Comparison of ENCODE assay signal across 8 cellular contexts in genomic region chr2:44358498-44358897, GRCh38.
A peak's percentile ranks its signal among the peaks of the same experiment; 100 is the strongest.
DNase-seq lines count a peak whose midpoint lies in the region; ATAC-seq and TF ChIP-seq lines count a peak whose summit lies in the region.

No MANE protein-coding gene starts in this region.

- H3K4me3 Mint-ChIP-seq in nephron, result peak overlapping the region in 2 of 3 experiments; percentile 54 to 56

- H3K9me3 Mint-ChIP-seq in nephron, result no peaks in the 10 kb centered on the region

- peaks cover 6% of the 10 kb centered on the region for H3K36me3 Mint-ChIP-seq in nephron (ENCODE audit: low read depth)

- no peak for TF ChIP-seq CTCF in nephron (IDR thresholded peaks at IDR 0.05; ENCODE audit: unreplicated experiment in 3 of 3)

- H3K27me3 Mint-ChIP-seq in nephron (ENCODE audit: low read depth), result no peaks in the 10 kb centered on the region

- H3K27ac Mint-ChIP-seq in nephron, result peak overlapping the region in 1 of 3 experiments; percentile 23

- H3K4me1 Mint-ChIP-seq in nephron, result peaks cover 56% of the 10 kb centered on the region

- no peak for ATAC-seq in GM19397 (IDR thresholded peaks at IDR 0.05; ENCODE audit: unreplicated experiment)

- peak; percentile 24 for DNase-seq in stimulated activated naive CD4-positive, alpha-beta T cell treated with Interleukin-2 at 50 U/mL for 16 hours (lab: John Stamatoyannopoulos, UW)
- DNase-seq in stimulated activated naive CD4-positive, alpha-beta T cell (lab: John Stamatoyannopoulos, UW), result no peak
- peak; percentile 90 for DNase-seq in NCI-H2029 treated with DMSO at 0.1 percent for 48 hours (lab: John Stamatoyannopoulos, UW)
- peak; percentile 69 for DNase-seq in activated effector memory CD4-positive, alpha-beta T cell treated with anti-CD3 and anti-CD28 coated beads, Interleukin-2, amount 50 U/mL, for 16 hours
- DNase-seq in SKM-1 treated with dmso at 0.1 percent for 144 hours (lab: John Stamatoyannopoulos, UW; ENCODE audit: unreplicated experiment), result no peak
- no peak for DNase-seq in NCI-H1048 (lab: John Stamatoyannopoulos, UW)

Comparison
In these comparisons a context has a peak if more than half of its experiments do, and no peak if none do; other contexts are left out.
1. DNase-seq: peak in stimulated activated naive CD4-positive, alpha-beta T cell treated with Interleukin-2 at 50 U/mL for 16 hours (single experiment), NCI-H2029 treated with DMSO at 0.1 percent for 48 hours (single experiment) and activated effector memory CD4-positive, alpha-beta T cell treated with anti-CD3 and anti-CD28 coated beads, Interleukin-2, amount 50 U/mL, for 16 hours (single experiment); none in stimulated activated naive CD4-positive, alpha-beta T cell (0 of 6), SKM-1 treated with dmso at 0.1 percent for 144 hours (single experiment) and NCI-H1048 (single experiment).